9 cellular contexts compared by ENCODE assay signal in genomic region chr5:140111859-140112551, GRCh38. TPM values are rescaled to one million over a fixed set of nuclear protein-coding genes. Genes with fewer than 3 reads are reported as not detected.
A peak's percentile ranks its signal among the peaks of the same experiment; 100 is the strongest.
DNase-seq lines count a peak whose midpoint lies in the region; ATAC-seq and TF ChIP-seq lines count a peak whose summit lies in the region.
"Had no signal": no experiment of that assay in that cellular context is flagged by ENCODE, and none has a peak within 500 bp of the region (broad histone marks: within the 10 kb centered on the region; RNA-seq: fewer than 3 reads in every experiment).

No MANE protein-coding gene starts in this region.

- H3K9me3 ChIP-seq in WERI-Rb-1 (ENCODE audit: severe bottlenecking) (no peaks in the 10 kb centered on the region), transverse colon (no peaks in the 10 kb centered on the region)

- DNase-seq in activated naive CD8-positive, alpha-beta T cell treated with anti-CD3 and anti-CD28 coated beads, Interleukin-2, amount 50 U/mL, for 24 hours, result no peak
- DNase-seq in WERI-Rb-1 (no peak), memory B cell (ENCODE audit: low spot score in 2 of 2) (peak in 1 of 2 donors; percentile 12), transverse colon (no peak), NCI-H2196 (lab: John Stamatoyannopoulos, UW; ENCODE audit: unreplicated experiment) (no peak)
- DNase-seq in stimulated activated CD4-positive, alpha-beta T cell treated with anti-CD3 and anti-CD28 coated beads, Interleukin-12 subunit alpha, Interleukin-12 subunit beta, amount 100 ng/mL, for 4 hours, result no peak

- 67 to 78% methylated on average over 2 to 8 of the region's 8 CpGs for WGBS in transverse colon (ENCODE audit: low coverage in 1 of 2), 2 donors

- peaks cover 64% of the 10 kb centered on the region for H3K4me1 Mint-ChIP-seq in activated naive CD8-positive, alpha-beta T cell (ENCODE audit: low read depth)
- H3K4me1 Mint-ChIP-seq in activated naive CD8-positive, alpha-beta T cell treated with anti-CD3 and anti-CD28 coated beads, Interleukin-2, amount 50 U/mL, for 24 hours, result peaks cover 71% of the 10 kb centered on the region
- H3K4me1 Mint-ChIP-seq in memory B cell, result peaks cover 36% of the 10 kb centered on the region

- H3K9me3 Mint-ChIP-seq in activated naive CD8-positive, alpha-beta T cell (ENCODE audit: low read depth), result no peaks in the 10 kb centered on the region
- H3K9me3 Mint-ChIP-seq in activated naive CD8-positive, alpha-beta T cell treated with anti-CD3 and anti-CD28 coated beads, Interleukin-2, amount 50 U/mL, for 24 hours, result no peaks in the 10 kb centered on the region
- no peaks in the 10 kb centered on the region for H3K9me3 Mint-ChIP-seq in memory B cell

- TF ChIP-seq EP300 in transverse colon (IDR thresholded peaks at IDR 0.05; ENCODE audit: low read depth), result no peak

- intact Hi-C loops in transverse colon (cut with DNase I; ENCODE audit: low total_unique reads), result no loop called here

- H3K4me1 ChIP-seq in transverse colon, result peaks cover 22 to 62% (median 56%) of the 10 kb centered on the region in 4 donors

- H3K27me3 ChIP-seq in WERI-Rb-1 (ENCODE audit: insufficient read depth, low read depth, severe bottlenecking) (no peaks in the 10 kb centered on the region), transverse colon (peaks cover 5% of the 10 kb centered on the region)

- no peaks in the 10 kb centered on the region for H3K27me3 Mint-ChIP-seq in activated naive CD8-positive, alpha-beta T cell
- H3K27me3 Mint-ChIP-seq in activated naive CD8-positive, alpha-beta T cell treated with anti-CD3 and anti-CD28 coated beads, Interleukin-2, amount 50 U/mL, for 24 hours, result peaks cover 7% of the 10 kb centered on the region
- no peaks in the 10 kb centered on the region for H3K27me3 Mint-ChIP-seq in memory B cell

- H3K27ac ChIP-seq in WERI-Rb-1 (peak overlapping the region; percentile 93), transverse colon (peak overlapping the region; percentile 96 to 98 (median 97))
- H3K27ac ChIP-seq: cardiac muscle cell had no signal

- TF ChIP-seq POLR2A in transverse colon (IDR thresholded peaks at IDR 0.05), result no peak

- peaks cover 2% of the 10 kb centered on the region for H3K36me3 Mint-ChIP-seq in activated naive CD8-positive, alpha-beta T cell
- peaks cover 3% of the 10 kb centered on the region for H3K36me3 Mint-ChIP-seq in activated naive CD8-positive, alpha-beta T cell treated with anti-CD3 and anti-CD28 coated beads, Interleukin-2, amount 50 U/mL, for 24 hours (ENCODE audit: low read depth)
- H3K36me3 Mint-ChIP-seq in memory B cell, result no peaks in the 10 kb centered on the region

- peak overlapping the region; percentile 94 for H3K4me3 Mint-ChIP-seq in activated naive CD8-positive, alpha-beta T cell
- no peak overlapping the region for H3K4me3 Mint-ChIP-seq in activated naive CD8-positive, alpha-beta T cell treated with anti-CD3 and anti-CD28 coated beads, Interleukin-2, amount 50 U/mL, for 24 hours
- H3K4me3 Mint-ChIP-seq in memory B cell, result peak overlapping the region; percentile 52

- H3K36me3 ChIP-seq in WERI-Rb-1 (peaks cover 22% of the 10 kb centered on the region), transverse colon (no peaks in the 10 kb centered on the region)
- H3K36me3 ChIP-seq: cardiac muscle cell had no signal

- in situ Hi-C loops in transverse colon (cut with MboI; ENCODE audit: low pct_ligation_motif_present in 1 of 4, low pct_unique_long_range_greater_than_20kb in 1 of 4, low sequenced_read_pairs in 3 of 4), result no loop called here

- peak overlapping the region; percentile 66 for H3K27ac Mint-ChIP-seq in activated naive CD8-positive, alpha-beta T cell
- H3K27ac Mint-ChIP-seq in activated naive CD8-positive, alpha-beta T cell treated with anti-CD3 and anti-CD28 coated beads, Interleukin-2, amount 50 U/mL, for 24 hours, result no peak overlapping the region
- peak overlapping the region; percentile 32 for H3K27ac Mint-ChIP-seq in memory B cell

- TF ChIP-seq CTCF in WERI-Rb-1 (IDR thresholded peaks at IDR 0.05; ENCODE audit: low read depth, low read length) (no peak), transverse colon (IDR thresholded peaks at IDR 0.05) (no peak)

- H3K4me3 ChIP-seq in WERI-Rb-1 (ENCODE audit: low read depth, low read length) (no peak overlapping the region), transverse colon (no peak overlapping the region)
- H3K4me3 ChIP-seq: cardiac muscle cell had no signal

- ATAC-seq in activated naive CD8-positive, alpha-beta T cell treated with anti-CD3 and anti-CD28 coated beads, Interleukin-2, amount 50 U/mL, for 24 hours, result no peak
- ATAC-seq in memory B cell (ENCODE audit: low read depth) (no peak), GM19455 (IDR thresholded peaks at IDR 0.05; ENCODE audit: unreplicated experiment) (no peak)

RNA-seq across cellular contexts. Expression of gene PURA, which starts 1.9 kb away (rescaled TPM):
- 10 to 100 TPM in 3 of 4 donors, 1 to 10 TPM in 1; 7.4 to 34.6 (median 18.8) TPM for total RNA-seq in transverse colon

RNA-seq across cellular contexts. Expression of gene IGIP, which starts 13.7 kb away (rescaled TPM):
- total RNA-seq in transverse colon, result 10 to 100 TPM; 12.8 to 22.4 (median 20.5) TPM
